ENCODE assay signal across 1 cellular context in the genomic region with DNA sequence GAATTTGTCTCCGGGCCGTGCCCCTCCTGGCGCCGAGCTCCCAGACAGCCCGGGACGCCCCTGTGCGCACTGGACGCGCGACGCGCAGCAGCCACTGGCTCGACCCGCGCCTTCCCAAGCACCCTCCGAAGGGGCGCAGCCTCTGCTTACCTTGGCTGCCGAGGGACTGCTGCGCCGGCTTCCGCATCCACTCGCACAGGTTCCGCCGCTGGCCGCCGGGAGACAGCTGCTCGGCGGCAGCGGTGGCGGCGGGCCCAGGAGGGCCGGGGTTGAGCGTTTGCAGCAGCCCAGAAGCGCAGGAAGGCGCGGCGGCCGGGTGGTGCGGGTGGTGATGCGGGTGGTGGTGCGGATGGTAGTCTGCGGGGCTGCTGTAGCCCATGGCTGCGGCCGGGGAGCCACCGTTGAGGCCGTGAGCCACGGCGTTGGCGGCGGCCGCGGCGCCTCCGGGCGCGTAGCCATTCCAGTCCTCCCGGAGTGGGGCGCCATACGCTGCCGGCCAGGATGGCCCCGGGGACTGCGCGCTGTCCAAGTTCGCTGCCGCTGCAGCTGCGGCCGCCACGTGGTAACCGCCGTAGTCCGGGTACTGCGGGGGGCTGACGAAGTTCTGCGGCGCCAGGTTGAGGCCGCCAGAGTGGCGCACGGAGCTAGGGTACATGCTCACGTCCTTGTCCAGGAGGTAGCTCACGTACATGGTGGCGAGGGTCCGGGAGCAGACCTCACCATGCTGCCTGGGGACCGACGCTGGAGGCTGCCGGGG.
TF ChIP-seq lines count a peak whose summit lies in the region.

No MANE protein-coding gene starts in this region.

TF ChIP-seq in GM12878, 131 proteins besides CTCF, POLR2A, EP300 and RAD21:
- TF ChIP-seq SUZ12 (IDR thresholded peaks at IDR 0.05; ENCODE audit: unreplicated experiment) = peak; percentile 14
- TF ChIP-seq, protein P1, sequence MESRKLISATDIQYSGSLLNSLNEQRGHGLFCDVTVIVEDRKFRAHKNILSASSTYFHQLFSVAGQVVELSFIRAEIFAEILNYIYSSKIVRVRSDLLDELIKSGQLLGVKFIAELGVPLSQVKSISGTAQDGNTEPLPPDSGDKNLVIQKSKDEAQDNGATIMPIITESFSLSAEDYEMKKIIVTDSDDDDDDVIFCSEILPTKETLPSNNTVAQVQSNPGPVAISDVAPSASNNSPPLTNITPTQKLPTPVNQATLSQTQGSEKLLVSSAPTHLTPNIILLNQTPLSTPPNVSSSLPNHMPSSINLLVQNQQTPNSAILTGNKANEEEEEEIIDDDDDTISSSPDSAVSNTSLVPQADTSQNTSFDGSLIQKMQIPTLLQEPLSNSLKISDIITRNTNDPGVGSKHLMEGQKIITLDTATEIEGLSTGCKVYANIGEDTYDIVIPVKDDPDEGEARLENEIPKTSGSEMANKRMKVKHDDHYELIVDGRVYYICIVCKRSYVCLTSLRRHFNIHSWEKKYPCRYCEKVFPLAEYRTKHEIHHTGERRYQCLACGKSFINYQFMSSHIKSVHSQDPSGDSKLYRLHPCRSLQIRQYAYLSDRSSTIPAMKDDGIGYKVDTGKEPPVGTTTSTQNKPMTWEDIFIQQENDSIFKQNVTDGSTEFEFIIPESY (IDR thresholded peaks at IDR 0.05) = no peak
- no peak for TF ChIP-seq SMARCA5 (IDR thresholded peaks at IDR 0.05)
- TF ChIP-seq YY1 (IDR thresholded peaks at IDR 0.05; ENCODE audit: low read depth, low read length) = no peak
- TF ChIP-seq SRF (IDR thresholded peaks at IDR 0.05; ENCODE audit: low read depth in 2 of 2, low read length in 2 of 2) = 0 out of 4 replicates have a peak, but pooled peaks of 1 of the 2 experiments have one; percentile 16
- peak; percentile 34 for TF ChIP-seq HDAC6 (IDR thresholded peaks at IDR 0.05; ENCODE audit: unreplicated experiment)
